Comparison of ENCODE assay signal across 12 cellular contexts in genomic region chr2:144432014-144432413, GRCh38.
A peak's percentile ranks its signal among the peaks of the same experiment; 100 is the strongest.
DNase-seq lines count a peak whose midpoint lies in the region; TF ChIP-seq lines count a peak whose summit lies in the region.
"Had no signal": no experiment of that assay in that cellular context is flagged by ENCODE, and none has a peak within 500 bp of the region (broad histone marks: within the 10 kb centered on the region; RNA-seq: fewer than 3 reads in every experiment).

No MANE protein-coding gene starts in this region.

- no peak for TF ChIP-seq CTCF in OCI-LY7 (conservative IDR thresholded peaks at IDR 0.05; ENCODE audit: low read length)
- TF ChIP-seq CTCF in dorsolateral prefrontal cortex (IDR thresholded peaks at IDR 0.05 in 54 of 56, conservative IDR thresholded peaks at IDR 0.05 in 2 of 56; ENCODE audit: low read depth in 1 of 56, partially characterized antibody in 56 of 56): no peak
- TF ChIP-seq CTCF in neural progenitor cell (IDR thresholded peaks at IDR 0.05): no peak
- TF ChIP-seq CTCF in transverse colon (IDR thresholded peaks at IDR 0.05): no peak
- no peak for TF ChIP-seq CTCF in type B pancreatic cell (conservative IDR thresholded peaks at IDR 0.05)

- H3K27me3 ChIP-seq in dorsolateral prefrontal cortex (no peaks in the 10 kb centered on the region), neural progenitor cell (no peaks in the 10 kb centered on the region), transverse colon (no peaks in the 10 kb centered on the region)
- H3K27me3 ChIP-seq: BE2C had no signal

- H3K79me2 ChIP-seq in OCI-LY7 (ENCODE audit: insufficient read depth, low read depth, low read length) (no peaks in the 10 kb centered on the region), neural progenitor cell (ENCODE audit: low read depth) (peaks cover 87% of the 10 kb centered on the region)

- H3F3A ChIP-seq in neural progenitor cell (ENCODE audit: low read depth): peaks cover 6% of the 10 kb centered on the region

- no TSS peak for BruUV-seq in OCI-LY7 (replicated peaks; lab: Mats Ljungman, UMichigan)

- POLR2A ChIA-PET in OCI-LY7 (lab: Charles Lee): interaction anchor here (0.6 to 1.0 kb wide), 4 partner anchors 30 to 222 kb away, joined by 3 to 5 read pairs (median 3); no protein-coding TSS in a partner anchor

- H3K4me2 ChIP-seq in OCI-LY7 (ENCODE audit: low read length): peak overlapping the region; percentile 56; the same call in 1 of the 2 replicates
- H3K4me2 ChIP-seq in neural progenitor cell: peak overlapping the region; percentile 54

- peaks cover 13% of the 10 kb centered on the region for H3K4me1 ChIP-seq in OCI-LY7 (ENCODE audit: insufficient read depth, low read length, poor library complexity, severe bottlenecking)
- peaks cover 27% of the 10 kb centered on the region for H3K4me1 ChIP-seq in neural progenitor cell
- H3K4me1 ChIP-seq in transverse colon: peaks cover 0 to 16% (median under 1%) of the 10 kb centered on the region in 4 donors

- TF ChIP-seq POLR2A in transverse colon (IDR thresholded peaks at IDR 0.05): no peak

- H3K4me3 ChIP-seq in OCI-LY7 (ENCODE audit: low read depth, low read length, poor library complexity, severe bottlenecking) (no peak overlapping the region), dorsolateral prefrontal cortex (peak overlapping the region in 42 of 59 donors; percentile 8 to 64 (median 46)), neural progenitor cell (peak overlapping the region; percentile 7), transverse colon (no peak overlapping the region)

- in situ Hi-C loops in transverse colon (cut with MboI; ENCODE audit: low pct_ligation_motif_present in 1 of 4, low pct_unique_long_range_greater_than_20kb in 1 of 4, low sequenced_read_pairs in 3 of 4): no loop called here

- H3K4me1 Mint-ChIP-seq in neural progenitor cell: peaks cover 26% of the 10 kb centered on the region
- peaks cover 11% of the 10 kb centered on the region for H3K4me1 Mint-ChIP-seq in type B pancreatic cell (ENCODE audit: unreplicated experiment)

- no peak overlapping the region for H3K9ac ChIP-seq in neural progenitor cell

- no peak overlapping the region for H3K27ac ChIP-seq in OCI-LY7 (ENCODE audit: low read depth, low read length, poor library complexity, severe bottlenecking)
- peak overlapping the region; percentile 82 to 99 (median 96) for H3K27ac ChIP-seq in dorsolateral prefrontal cortex
- H3K27ac ChIP-seq in neural progenitor cell: no peak overlapping the region
- peak overlapping the region; percentile 63 to 68 (median 65) for H3K27ac ChIP-seq in transverse colon

- H3K27me3 Mint-ChIP-seq in neural progenitor cell (ENCODE audit: insufficient read depth, low read depth) (no peaks in the 10 kb centered on the region), type B pancreatic cell (peaks cover 34% of the 10 kb centered on the region)
- H3K27me3 Mint-ChIP-seq: activated CD4-positive, alpha-beta T cell treated with anti-CD3 and anti-CD28 coated beads for 36 hours; stimulated activated naive CD8-positive, alpha-beta T cell treated with anti-CD3 and anti-CD28 coated beads, Interleukin-15, amount 100 ng/mL, for 72 hours had no signal

- peak overlapping the region; percentile 4 for H3K4me3 Mint-ChIP-seq in neural progenitor cell
- H3K4me3 Mint-ChIP-seq in type B pancreatic cell: no peak overlapping the region
- H3K4me3 Mint-ChIP-seq: activated CD4-positive, alpha-beta T cell treated with anti-CD3 and anti-CD28 coated beads for 36 hours; stimulated activated naive CD8-positive, alpha-beta T cell treated with anti-CD3 and anti-CD28 coated beads, Interleukin-15, amount 100 ng/mL, for 72 hours had no signal

- H3K27ac Mint-ChIP-seq in neural progenitor cell (peak overlapping the region; percentile 40), type B pancreatic cell (no peak overlapping the region)
- H3K27ac Mint-ChIP-seq: activated CD4-positive, alpha-beta T cell treated with anti-CD3 and anti-CD28 coated beads for 36 hours; stimulated activated naive CD8-positive, alpha-beta T cell treated with anti-CD3 and anti-CD28 coated beads, Interleukin-15, amount 100 ng/mL, for 72 hours had no signal

- no peaks in the 10 kb centered on the region for H3K9me3 ChIP-seq in OCI-LY7 (ENCODE audit: low read length)
- no peaks in the 10 kb centered on the region for H3K9me3 ChIP-seq in neural progenitor cell (ENCODE audit: low read depth)
- no peaks in the 10 kb centered on the region for H3K9me3 ChIP-seq in transverse colon
- H3K9me3 ChIP-seq: BE2C had no signal

- intact Hi-C loops in OCI-LY7 (cut with micrococcal nuclease; ENCODE audit: unreplicated experiment): no loop called here
- intact Hi-C loops in dorsolateral prefrontal cortex (cut with DNase I): loop anchor here in 1 of 2 donors (5.0 kb wide), 1 partner anchor 80 kb away; no protein-coding TSS in a partner anchor
- intact Hi-C loops in transverse colon (cut with DNase I; ENCODE audit: low total_unique reads): no loop called here

- H3K9me3 Mint-ChIP-seq in neural progenitor cell: no peaks in the 10 kb centered on the region
- no peaks in the 10 kb centered on the region for H3K9me3 Mint-ChIP-seq in type B pancreatic cell
- H3K9me3 Mint-ChIP-seq: stimulated activated naive CD8-positive, alpha-beta T cell treated with anti-CD3 and anti-CD28 coated beads, Interleukin-15, amount 100 ng/mL, for 72 hours had no signal

- H3K36me3 ChIP-seq in OCI-LY7 (ENCODE audit: insufficient read depth, low read length) (no peaks in the 10 kb centered on the region), neural progenitor cell (peaks cover 9% of the 10 kb centered on the region), transverse colon (no peaks in the 10 kb centered on the region)

- H4K20me1 ChIP-seq in OCI-LY7 (ENCODE audit: insufficient read depth, low read length) (no peaks in the 10 kb centered on the region), neural progenitor cell (ENCODE audit: low read depth) (peaks cover 86% of the 10 kb centered on the region)

- CTCF ChIA-PET in OCI-LY7 (lab: Charles Lee; ENCODE audit: unreplicated experiment): no interaction called here

- H3K36me3 Mint-ChIP-seq in neural progenitor cell (peaks cover 20% of the 10 kb centered on the region), type B pancreatic cell (peaks cover 7% of the 10 kb centered on the region)

- H2AFZ ChIP-seq in OCI-LY7 (ENCODE audit: low read length) (no peak overlapping the region), neural progenitor cell (replicated peaks) (no peak overlapping the region)

- no peak for TF ChIP-seq EP300 in transverse colon (IDR thresholded peaks at IDR 0.05; ENCODE audit: low read depth)

- 77 to 82% methylated on average over 3 of the region's 3 CpGs for WGBS in transverse colon (ENCODE audit: low coverage in 1 of 2), 2 donors

- DNase-seq in OCI-LY7 (ENCODE audit: low spot score) (no peak), dorsolateral prefrontal cortex (no peak), neural progenitor cell (ENCODE audit: low spot score) (no peak), transverse colon (no peak), type B pancreatic cell (ENCODE audit: extremely low spot score, unreplicated experiment) (no peak), NCI-H2107 treated with DMSO at 0.1 percent for 48 hours (lab: John Stamatoyannopoulos, UW; ENCODE audit: unreplicated experiment) (no peak)
- DNase-seq in stimulated activated CD4-positive, alpha-beta T cell treated with anti-CD3 and anti-CD28 coated beads, Interleukin-4, amount 100 ng/mL, for 24 hours: no peak
- DNase-seq: activated CD4-positive, alpha-beta T cell treated with anti-CD3 and anti-CD28 coated beads for 36 hours; BE2C; KG1; NCI-H2171; stimulated activated naive CD8-positive, alpha-beta T cell treated with anti-CD3 and anti-CD28 coated beads, Interleukin-15, amount 100 ng/mL, for 72 hours had no signal

- H3K9me2 ChIP-seq in OCI-LY7 (ENCODE audit: insufficient read depth, low read length): no peaks in the 10 kb centered on the region

Comparison
In these comparisons a context has a peak if more than half of its experiments do, and no peak if none do; other contexts are left out.
1. H3K27ac ChIP-seq: peak in dorsolateral prefrontal cortex (59 of 59) and transverse colon (4 of 4); none in OCI-LY7 (single experiment) and neural progenitor cell (single experiment).
2. H3K4me3 ChIP-seq: peak in dorsolateral prefrontal cortex (42 of 59) and neural progenitor cell (single experiment); none in OCI-LY7 (single experiment) and transverse colon (0 of 4).